ENCODE assay signal across 25 cellular contexts in genomic region chr16:49469323-49469670, GRCh38.
"Had no signal": no experiment of that assay in that cellular context is flagged by ENCODE, and none has a peak within 500 bp of the region (broad histone marks: within the 10 kb centered on the region; RNA-seq: fewer than 3 reads in every experiment).

No MANE protein-coding gene starts in this region.

- ATAC-seq: body of pancreas; pancreas; sciatic nerve; stimulated activated naive CD8-positive, alpha-beta T cell treated with anti-CD3 and anti-CD28 coated beads, Interleukin-15, amount 100 ng/mL, for 72 hours; WTC11 had no signal

- H3K36me3 ChIP-seq: esophagus squamous epithelium, left ventricle myocardium inferior, pancreas, prostate gland, uterus had no signal

- H3K4me3 ChIP-seq: body of pancreas, esophagus squamous epithelium, left ventricle myocardium inferior, lung, pancreas, prostate gland, uterus had no signal

- H3K9me3 Mint-ChIP-seq: activated T-helper 2 cell treated with anti-CD3 and anti-CD28 coated beads, Interferon-gamma antibody, Interleukin-2, Interleukin-4, amounts not matched to agents 10 μg/mL and 5 μg/mL and 100 μg/mL, durations not matched to agents 14 hours and 24 hours and 36 hours; stimulated activated memory B cell treated with anti-CD40 and anti-IgM and Interleukin-4, amounts not matched to agents 10 μg/mL and 1 μg/mL and 100 μg/mL, for 72 hours; stimulated activated naive CD8-positive, alpha-beta T cell treated with anti-CD3 and anti-CD28 coated beads, Interleukin-15, amount 100 ng/mL, for 72 hours; type B pancreatic cell; WTC11 had no signal

- H3K27ac ChIP-seq: body of pancreas, epithelial cell of prostate, esophagus squamous epithelium, left ventricle myocardium inferior, pancreas, prostate gland, uterus had no signal

- H3K36me3 Mint-ChIP-seq: activated naive CD8-positive, alpha-beta T cell; stimulated activated memory B cell treated with anti-CD40 and anti-IgM and Interleukin-4, amounts not matched to agents 10 μg/mL and 1 μg/mL and 100 μg/mL, for 72 hours; type B pancreatic cell; WTC11 had no signal

- H3K27me3 ChIP-seq: body of pancreas, pancreas had no signal

- H3K4me3 Mint-ChIP-seq: activated naive CD8-positive, alpha-beta T cell; stimulated activated memory B cell treated with anti-CD40 and anti-IgM and Interleukin-4, amounts not matched to agents 10 μg/mL and 1 μg/mL and 100 μg/mL, for 72 hours; stimulated activated naive CD8-positive, alpha-beta T cell treated with anti-CD3 and anti-CD28 coated beads, Interleukin-15, amount 100 ng/mL, for 72 hours; type B pancreatic cell; WTC11 had no signal

- H3K9me3 ChIP-seq: body of pancreas, esophagus squamous epithelium, left ventricle myocardium inferior, pancreas, prostate gland, uterus had no signal

- DNase-seq: activated CD4-positive, alpha-beta T cell treated with anti-CD3 and anti-CD28 coated beads, Interleukin-2, amount 50 U/mL, for 4 hours; activated naive CD4-positive, alpha-beta T cell treated with Interleukin-2 at 50 U/mL for 16 hours; aorta; effector CD8-positive, alpha-beta T cell; esophagus squamous epithelium; foreskin melanocyte; left ventricle myocardium inferior; retina; small intestine; stimulated activated CD4-positive, alpha-beta T cell treated with anti-CD3 and anti-CD28 coated beads, Interleukin-4, amount 100 ng/mL, for 24 hours; stimulated activated naive CD8-positive, alpha-beta T cell treated with anti-CD3 and anti-CD28 coated beads, Interleukin-15, amount 100 ng/mL, for 72 hours; substantia nigra; T-helper 2 cell had no signal

- H3K27me3 Mint-ChIP-seq: activated naive CD8-positive, alpha-beta T cell; stimulated activated memory B cell treated with anti-CD40 and anti-IgM and Interleukin-4, amounts not matched to agents 10 μg/mL and 1 μg/mL and 100 μg/mL, for 72 hours; stimulated activated naive CD8-positive, alpha-beta T cell treated with anti-CD3 and anti-CD28 coated beads, Interleukin-15, amount 100 ng/mL, for 72 hours had no signal

- H3K4me1 ChIP-seq: body of pancreas, esophagus squamous epithelium, pancreas, prostate gland, uterus had no signal

- H3K27ac Mint-ChIP-seq: activated naive CD8-positive, alpha-beta T cell; activated T-helper 2 cell treated with anti-CD3 and anti-CD28 coated beads, Interferon-gamma antibody, Interleukin-2, Interleukin-4, amounts not matched to agents 10 μg/mL and 5 μg/mL and 100 μg/mL, durations not matched to agents 14 hours and 24 hours and 36 hours; stimulated activated memory B cell treated with anti-CD40 and anti-IgM and Interleukin-4, amounts not matched to agents 10 μg/mL and 1 μg/mL and 100 μg/mL, for 72 hours; stimulated activated naive CD8-positive, alpha-beta T cell treated with anti-CD3 and anti-CD28 coated beads, Interleukin-15, amount 100 ng/mL, for 72 hours; type B pancreatic cell; WTC11 had no signal
